In genomic region chr10:114711487-114712250, GRCh38 we compare ENCODE assay signal across 19 cellular contexts. TPM values are rescaled to one million over a fixed set of nuclear protein-coding genes. Genes with fewer than 3 reads are reported as not detected.
A peak's percentile ranks its signal among the peaks of the same experiment; 100 is the strongest.
DNase-seq lines count a peak whose midpoint lies in the region; ATAC-seq and TF ChIP-seq lines count a peak whose summit lies in the region.
"Had no signal": no experiment of that assay in that cellular context is flagged by ENCODE, and none has a peak within 500 bp of the region (broad histone marks: within the 10 kb centered on the region; RNA-seq: fewer than 3 reads in every experiment).

No MANE protein-coding gene starts in this region.

- POLR2A ChIA-PET in IMR-90 (lab: Charles Lee; ENCODE audit: unreplicated experiment): no interaction called here

- H3K27me3 ChIP-seq in IMR-90 (ENCODE audit: control insufficient read depth, insufficient read depth, low read length): no peaks in the 10 kb centered on the region
- H3K27me3 ChIP-seq in subcutaneous abdominal adipose tissue (ENCODE audit: control insufficient read depth in 5 of 5, insufficient read depth in 4 of 5, low read length in 5 of 5): no peaks in the 10 kb centered on the region
- no peaks in the 10 kb centered on the region for H3K27me3 ChIP-seq in gastroesophageal sphincter
- H3K27me3 ChIP-seq: BE2C had no signal

- no peaks in the 10 kb centered on the region for H3K4me1 Mint-ChIP-seq in stimulated activated effector memory CD8-positive, alpha-beta T cell treated with anti-CD3 and anti-CD28 coated beads, Interleukin-12 subunit alpha, Interleukin-12 subunit beta, amount 100 ng/mL, for 72 hours
- H3K4me1 Mint-ChIP-seq: CD4-positive, CD25-positive, alpha-beta regulatory T cell had no signal

- no peak overlapping the region for H3K56ac ChIP-seq in IMR-90 (ENCODE audit: extremely low read depth, insufficient read depth, low read length)

- no peaks in the 10 kb centered on the region for H3K9me3 Mint-ChIP-seq in stimulated activated effector memory CD8-positive, alpha-beta T cell treated with anti-CD3 and anti-CD28 coated beads, Interleukin-12 subunit alpha, Interleukin-12 subunit beta, amount 100 ng/mL, for 72 hours

- no peaks in the 10 kb centered on the region for H4K20me1 ChIP-seq in IMR-90 (ENCODE audit: insufficient read depth, low read length)

- H3K4me1 ChIP-seq in IMR-90 (ENCODE audit: control insufficient read depth, insufficient read depth, low read length) (peaks cover 15% of the 10 kb centered on the region), subcutaneous abdominal adipose tissue (ENCODE audit: control insufficient read depth in 5 of 5, insufficient read depth in 5 of 5, low read length in 5 of 5) (peaks cover 16 to 53% (median 39%) of the 10 kb centered on the region in 5 donors), gastroesophageal sphincter (peaks cover 0 to 20% (median 13%) of the 10 kb centered on the region in 3 donors)

- no peak overlapping the region; the same call in 2 of the 3 replicates for H2BK15ac ChIP-seq in IMR-90 (ENCODE audit: low read depth, low read length)

- no peak overlapping the region for H4K5ac ChIP-seq in IMR-90 (ENCODE audit: low read depth, low read length)

- H3K9me3 ChIP-seq in IMR-90 (ENCODE audit: control insufficient read depth, insufficient read depth, low read length) (no peaks in the 10 kb centered on the region), subcutaneous abdominal adipose tissue (ENCODE audit: control insufficient read depth in 5 of 5, low read length in 5 of 5) (no peaks in the 10 kb centered on the region), gastroesophageal sphincter (no peaks in the 10 kb centered on the region)
- H3K9me3 ChIP-seq: BE2C had no signal

- no peak overlapping the region for H4K91ac ChIP-seq in IMR-90 (ENCODE audit: insufficient read depth, low read depth, low read length)

- no peak overlapping the region for H3K27ac Mint-ChIP-seq in stimulated activated effector memory CD8-positive, alpha-beta T cell treated with anti-CD3 and anti-CD28 coated beads, Interleukin-12 subunit alpha, Interleukin-12 subunit beta, amount 100 ng/mL, for 72 hours
- H3K27ac Mint-ChIP-seq: CD4-positive, CD25-positive, alpha-beta regulatory T cell had no signal

- BruUV-seq in IMR-90 (replicated peaks; lab: Mats Ljungman, UMichigan): no TSS peak

- peak; percentile 80 for DNase-seq in NCI-H748 (lab: John Stamatoyannopoulos, UW; ENCODE audit: unreplicated experiment)
- no peak for DNase-seq in NCI-H748 treated with DMSO at 0.1 percent for 48 hours (lab: John Stamatoyannopoulos, UW)
- DNase-seq in IMR-90: no peak
- DNase-seq in stimulated activated effector memory CD8-positive, alpha-beta T cell treated with anti-CD3 and anti-CD28 coated beads, Interleukin-12 subunit alpha, Interleukin-12 subunit beta, amount 100 ng/mL, for 72 hours (ENCODE audit: low spot score in 2 of 2): no peak
- DNase-seq: BE2C; CD4-positive, CD25-positive, alpha-beta regulatory T cell; COR-L47; KG1; NCI-H1417 treated with DMSO at 0.1 percent for 48 hours; NCI-H1930; NCI-H2171; NCI-H446 treated with DMSO at 0.1 percent for 48 hours; NCI-H774; OCI-M1; SIG-M5 had no signal

- no peak overlapping the region for H2AFZ ChIP-seq in IMR-90 (replicated peaks; ENCODE audit: low read length, poor library complexity)

- H4K8ac ChIP-seq in IMR-90 (ENCODE audit: low read depth in 2 of 2, low read length in 2 of 2): no peak overlapping the region

- H3K36me3 Mint-ChIP-seq in stimulated activated effector memory CD8-positive, alpha-beta T cell treated with anti-CD3 and anti-CD28 coated beads, Interleukin-12 subunit alpha, Interleukin-12 subunit beta, amount 100 ng/mL, for 72 hours: no peaks in the 10 kb centered on the region
- H3K36me3 Mint-ChIP-seq: CD4-positive, CD25-positive, alpha-beta regulatory T cell had no signal

- in situ Hi-C loops in IMR-90 (cut with MboI; ENCODE audit: low sequenced_read_pairs): loop anchor here (5.0 kb wide), 1 partner anchor 71 kb away; no protein-coding TSS in a partner anchor

- no peak overlapping the region for H2BK120ac ChIP-seq in IMR-90 (ENCODE audit: low read depth, low read length)

- peak overlapping the region; percentile 13; the same call in 1 of the 2 replicates for H2AK5ac ChIP-seq in IMR-90 (ENCODE audit: low read depth, low read length)

- intact Hi-C loops in IMR-90 (cut with micrococcal nuclease): loop anchor here (5.0 kb wide), 1 partner anchor 56 kb away; no protein-coding TSS in a partner anchor

- no peak for TF ChIP-seq EP300 in gastroesophageal sphincter (IDR thresholded peaks at IDR 0.05)

- H2BK20ac ChIP-seq in IMR-90 (ENCODE audit: low read depth, low read length): no peak overlapping the region

- H3K27ac ChIP-seq in IMR-90 (ENCODE audit: insufficient read depth, low read length): no peak overlapping the region
- peak overlapping the region; percentile 8 for H3K27ac ChIP-seq in cingulate gyrus (ENCODE audit: low read depth, low read length)
- H3K27ac ChIP-seq in subcutaneous abdominal adipose tissue (ENCODE audit: low read depth, low read length): peak overlapping the region; percentile 92
- H3K27ac ChIP-seq in gastroesophageal sphincter: no peak overlapping the region

- no peak overlapping the region for H2AK9ac ChIP-seq in IMR-90 (replicated peaks; ENCODE audit: low read depth, low read length, poor library complexity)

- H3K79me1 ChIP-seq in IMR-90 (ENCODE audit: low read depth in 1 of 2, low read length in 2 of 2): peaks cover 0 to 7% of the 10 kb centered on the region in 2 experiments; a peak in 1 of 4 replicates

- H3K4me3 Mint-ChIP-seq in stimulated activated effector memory CD8-positive, alpha-beta T cell treated with anti-CD3 and anti-CD28 coated beads, Interleukin-12 subunit alpha, Interleukin-12 subunit beta, amount 100 ng/mL, for 72 hours: no peak overlapping the region
- H3K4me3 Mint-ChIP-seq: CD4-positive, CD25-positive, alpha-beta regulatory T cell had no signal

- H3K4me2 ChIP-seq in IMR-90 (ENCODE audit: low read depth, low read length): no peak overlapping the region

- dilution Hi-C loops in IMR-90 (cut with HindIII; ENCODE audit: low sequenced_read_pairs, unreplicated experiment): no loop called here

- H3K23ac ChIP-seq in IMR-90 (ENCODE audit: low read depth, low read length): no peak overlapping the region

- 100% methylated on average over 1 of the region's 9 CpGs; no CpG with 5 or more reads in 1 of the 2 experiments for WGBS in IMR-90 (ENCODE audit: extremely low coverage in 2 of 2, insufficient read length in 1 of 2), 2 experiments
- WGBS in gastroesophageal sphincter (ENCODE audit: low coverage in 1 of 2), 2 donors: 81 to 91% methylated on average over 4 to 5 of the region's 9 CpGs

- H3K4me3 ChIP-seq in IMR-90 (ENCODE audit: insufficient read depth, low read depth, low read length) (no peak overlapping the region), subcutaneous abdominal adipose tissue (ENCODE audit: low read depth in 1 of 5, low read length in 5 of 5) (no peak overlapping the region), gastroesophageal sphincter (no peak overlapping the region)

- ATAC-seq in IMR-90 (ENCODE audit: low read depth): no peak
- ATAC-seq in stimulated activated effector memory CD8-positive, alpha-beta T cell treated with anti-CD3 and anti-CD28 coated beads, Interleukin-12 subunit alpha, Interleukin-12 subunit beta, amount 100 ng/mL, for 72 hours: no peak
- ATAC-seq in gastroesophageal sphincter: no peak
- ATAC-seq: HepG2 had no signal

- H3K9ac ChIP-seq in IMR-90 (ENCODE audit: low read depth, low read length) (no peak overlapping the region), subcutaneous abdominal adipose tissue (ENCODE audit: low read length in 5 of 5) (no peak overlapping the region)

- no peak for TF ChIP-seq CTCF in IMR-90 (conservative IDR thresholded peaks at IDR 0.05; ENCODE audit: low read depth, low read length)
- TF ChIP-seq CTCF in gastroesophageal sphincter (IDR thresholded peaks at IDR 0.05): no peak

- H3K18ac ChIP-seq in IMR-90 (ENCODE audit: low read depth, low read length): no peak overlapping the region

- H3K14ac ChIP-seq in IMR-90 (replicated peaks; ENCODE audit: low read depth, low read length): no peak overlapping the region

- H3K4ac ChIP-seq in IMR-90 (ENCODE audit: low read depth, low read length): no peak overlapping the region

- H3K36me3 ChIP-seq in IMR-90 (ENCODE audit: control insufficient read depth, insufficient read depth, low read length) (no peaks in the 10 kb centered on the region), subcutaneous abdominal adipose tissue (ENCODE audit: control insufficient read depth in 5 of 5, insufficient read depth in 5 of 5, low read length in 5 of 5) (peaks cover 0 to 3% (median 0%) of the 10 kb centered on the region in 5 donors), gastroesophageal sphincter (no peaks in the 10 kb centered on the region)
- H3K36me3 ChIP-seq: BE2C had no signal

- CTCF ChIA-PET in IMR-90 (lab: Yijun Ruan, JAX): interaction anchor here (1.6 kb wide), 1 partner anchor 110 kb away, joined by 3 read pairs; the partner anchor contains the start of gene FHIP2A

- H2BK5ac ChIP-seq in IMR-90 (ENCODE audit: low read depth, low read length, poor library complexity, severe bottlenecking): no peak overlapping the region

- no peak for TF ChIP-seq RAD21 in IMR-90 (IDR thresholded peaks at IDR 0.05; ENCODE audit: low read length)

- TF ChIP-seq POLR2A in IMR-90 (IDR thresholded peaks at IDR 0.05; ENCODE audit: low read depth, low read length) (no peak), gastroesophageal sphincter (IDR thresholded peaks at IDR 0.05) (no peak)

- H3K9me1 ChIP-seq in IMR-90 (ENCODE audit: insufficient read depth, low read length): peaks cover 15% of the 10 kb centered on the region

TF ChIP-seq in IMR-90, 13 proteins besides CTCF, POLR2A, EP300 and RAD21 (continues in another document):
- TF ChIP-seq CEBPB (IDR thresholded peaks at IDR 0.05; ENCODE audit: low read depth, low read length) (no peak), MAZ (IDR thresholded peaks at IDR 0.05; ENCODE audit: borderline replicate concordance, low read depth, low read length) (no peak), MXI1 (IDR thresholded peaks at IDR 0.05; ENCODE audit: borderline replicate concordance, low read depth, low read length) (no peak), CHD1 (IDR thresholded peaks at IDR 0.05; ENCODE audit: low read depth, low read length) (no peak), NFE2L2 (IDR thresholded peaks at IDR 0.05; ENCODE audit: low read depth, low read length) (no peak), USF2 (IDR thresholded peaks at IDR 0.05; ENCODE audit: low read depth, low read length) (no peak)

RNA-seq across cellular contexts. Expression of gene ABLIM1, which starts 53.6 kb away (rescaled TPM):
- 9.9 and 11.1 TPM in 2 replicates for total RNA-seq in IMR-90 (2012; rRNA removed)
- 7.7 and 8.1 TPM in 2 replicates for polyA plus RNA-seq in IMR-90 (2012; rRNA removed)
- polyA plus RNA-seq in IMR-90 (2012; cell fraction: cytosol; rRNA removed): 2.7 and 6.9 TPM in 2 replicates
- polyA plus RNA-seq in IMR-90 (2012; cell fraction: nucleus; rRNA removed; ENCODE audit: low replicate concordance): 10.3 and 22.7 TPM in 2 replicates
- total RNA-seq in gastroesophageal sphincter: 100 to 1,000 TPM in 2 of 4 donors, 10 to 100 TPM in 2; 75.2 to 172 (median 110) TPM

Comparison
In these comparisons a context has a peak if more than half of its experiments do, and no peak if none do; other contexts are left out.
1. H3K27ac ChIP-seq: peak in cingulate gyrus (single experiment) and subcutaneous abdominal adipose tissue (single experiment); none in IMR-90 (single experiment) and gastroesophageal sphincter (0 of 4).